In genomic region chr1:228006793-228007053, GRCh38 we compare ENCODE assay signal across 21 cellular contexts. TPM values are rescaled to one million over a fixed set of nuclear protein-coding genes. Genes with fewer than 3 reads are reported as not detected.
DNase-seq lines count a peak whose midpoint lies in the region; ATAC-seq and TF ChIP-seq lines count a peak whose summit lies in the region.
"Had no signal": no experiment of that assay in that cellular context is flagged by ENCODE, and none has a peak within 500 bp of the region (broad histone marks: within the 10 kb centered on the region; RNA-seq: fewer than 3 reads in every experiment).

Gene WNT3A, plus strand, starts transcription at chr1:228006998. Its CDS starts 131 bp downstream, at chr1:228007129.

- TF ChIP-seq CTCF in breast epithelium (IDR thresholded peaks at IDR 0.05), result no peak

- H3K27ac ChIP-seq in HUES64 (ENCODE audit: low read depth, low read length), result no peak within 1 kb of the TSS
- no peak within 1 kb of the TSS for H3K27ac ChIP-seq in breast epithelium
- peak within 1 kb of the TSS in 9 of 21 experiments; percentile 34 to 72 (median 63) for H3K27ac ChIP-seq in skin epidermis
- H3K27ac ChIP-seq: BLaER1 treated with 17β-estradiol and CSF1 and Interleukin-3, amounts not matched to agents 10 nM and 100 nM; heart left ventricle had no signal

- whole genome bisulfite sequencing in HUES64, result under 1% methylated on average over 47 of the region's 47 CpGs

- H3K9ac ChIP-seq in HUES64 (ENCODE audit: low read depth, low read length), result no peak within 1 kb of the TSS
- H3K9ac ChIP-seq: BLaER1 treated with 17β-estradiol and CSF1 and Interleukin-3, amounts not matched to agents 10 nM and 100 nM had no signal

- H3K27me3 ChIP-seq in HUES64 (ENCODE audit: insufficient read depth, low read length), result peaks cover 98% of the 10 kb centered on the region
- peaks cover 3 to 72% of the 10 kb centered on the region in 2 donors for H3K27me3 ChIP-seq in breast epithelium

- H3K9me3 ChIP-seq in HUES64 (ENCODE audit: insufficient read depth, low read depth, low read length) (no peaks in the 10 kb centered on the region), breast epithelium (no peaks in the 10 kb centered on the region)
- H3K9me3 ChIP-seq: heart left ventricle had no signal

- H3K4me3 ChIP-seq in HUES64 (ENCODE audit: low read length), result peak within 1 kb of the TSS; percentile 44
- peak within 1 kb of the TSS in 2 of 3 donors; percentile 45 to 66 for H3K4me3 ChIP-seq in breast epithelium
- peak within 1 kb of the TSS in 6 of 7 experiments; percentile 10 to 44 (median 19) for H3K4me3 ChIP-seq in skin epidermis

- intact Hi-C loops in breast epithelium (cut with DNase I; ENCODE audit: low total_unique reads), result no loop called here

- no peak for DNase-seq in breast epithelium (ENCODE audit: low spot score in 2 of 2)
- DNase-seq in iPS-NIHi7 (ENCODE audit: extremely low spot score), result peak; percentile 34
- DNase-seq in retina, result no peak
- no peak for DNase-seq in NCI-H2227 (lab: John Stamatoyannopoulos, UW; ENCODE audit: unreplicated experiment)
- DNase-seq in SK-N-DZ (ENCODE audit: low spot score), result no peak
- DNase-seq: activated CD4-positive, alpha-beta T cell treated with anti-CD3 and anti-CD28 coated beads, Interleukin-2, amount 50 U/mL, for 4 hours; central memory CD4-positive, alpha-beta T cell; heart left ventricle; KG1; midbrain; NCI-H1436; NCI-H510A treated with DMSO at 0.1 percent for 48 hours; T1000 had no signal

- TF ChIP-seq POLR2A in breast epithelium (IDR thresholded peaks at IDR 0.05), result no peak

- H3K36me3 ChIP-seq in HUES64 (ENCODE audit: insufficient read depth, low read length) (no peaks in the 10 kb centered on the region), breast epithelium (no peaks in the 10 kb centered on the region)
- H3K36me3 ChIP-seq: BLaER1 treated with 17β-estradiol and CSF1 and Interleukin-3, amounts not matched to agents 10 nM and 100 nM; heart left ventricle had no signal

- H3K4me1 ChIP-seq in HUES64 (ENCODE audit: insufficient read depth, low read length) (peaks cover 10% of the 10 kb centered on the region; the same call in 1 of the 2 replicates), breast epithelium (no peaks in the 10 kb centered on the region)

- ATAC-seq in GM21825 (IDR thresholded peaks at IDR 0.05; ENCODE audit: unreplicated experiment), result no peak
- ATAC-seq: heart left ventricle had no signal

RNA-seq across cellular contexts. Expression of gene WNT3A, which starts in this region (rescaled TPM):
- polyA plus RNA-seq in HUES64 (2013, experiment 1 of 2), result 3.4 TPM
- polyA plus RNA-seq in HUES64 (2013, experiment 2 of 2), result 3.3 TPM
- total RNA-seq in breast epithelium, result under 1 TPM in 1 of 3 donors, not detected in 2; 0.29 TPM
- not detected in 2 replicates for polyA plus RNA-seq in SK-N-DZ (2014; cell fraction: cytosol; rRNA removed)
- not detected in 2 replicates for polyA plus RNA-seq in SK-N-DZ (2014; cell fraction: nucleus; rRNA removed)
- total RNA-seq: activated T-helper 2 cell treated with anti-CD3 and anti-CD28 coated beads, Interferon-gamma antibody, Interleukin-2, Interleukin-4, amounts not matched to agents 10 μg/mL and 5 μg/mL and 100 μg/mL, durations not matched to agents 14 hours and 24 hours and 36 hours; Daoy; epithelial cell of proximal tubule; heart left ventricle; RPMI7951 had no signal
- polyA plus RNA-seq: heart left ventricle had no signal
